In genomic region chr11:90392692-90393091, GRCh38 we compare ENCODE assay signal across 17 cellular contexts.
"Had no signal": no experiment of that assay in that cellular context is flagged by ENCODE, and none has a peak within 500 bp of the region (broad histone marks: within the 10 kb centered on the region; RNA-seq: fewer than 3 reads in every experiment).

No MANE protein-coding gene starts in this region.

- H3K27ac Mint-ChIP-seq: activated naive CD8-positive, alpha-beta T cell treated with anti-CD3 and anti-CD28 coated beads, Interleukin-2, amount 10 ng/mL, durations not matched to agents 7 days and 5 days; dendritic cell treated with granulocyte-macrophage colony-stimulating factor and Interleukin-4, amounts not matched to agents 40 ng/mL and 50 ng/mL, for 4 days; naive B cell; stimulated activated naive CD8-positive, alpha-beta T cell treated with anti-CD3 and anti-CD28 coated beads, Interleukin-15, amount 100 ng/mL, for 72 hours; T-helper 2 cell treated with Interferon-gamma antibody and Interleukin-4, amounts not matched to agents 5 μg/mL and 100 μg/mL, for 36 hours had no signal

- H3K4me1 Mint-ChIP-seq: activated naive CD8-positive, alpha-beta T cell treated with anti-CD3 and anti-CD28 coated beads, Interleukin-2, amount 10 ng/mL, durations not matched to agents 7 days and 5 days; naive B cell; stimulated activated naive CD8-positive, alpha-beta T cell treated with anti-CD3 and anti-CD28 coated beads, Interleukin-15, amount 100 ng/mL, for 72 hours had no signal

- H3K4me3 Mint-ChIP-seq: activated naive CD8-positive, alpha-beta T cell treated with anti-CD3 and anti-CD28 coated beads, Interleukin-2, amount 10 ng/mL, durations not matched to agents 7 days and 5 days; dendritic cell treated with granulocyte-macrophage colony-stimulating factor and Interleukin-4, amounts not matched to agents 40 ng/mL and 50 ng/mL, for 4 days; naive B cell; stimulated activated naive CD8-positive, alpha-beta T cell treated with anti-CD3 and anti-CD28 coated beads, Interleukin-15, amount 100 ng/mL, for 72 hours; T-helper 2 cell treated with Interferon-gamma antibody and Interleukin-4, amounts not matched to agents 5 μg/mL and 100 μg/mL, for 36 hours had no signal

- H3K9me3 ChIP-seq: gastroesophageal sphincter, pancreas, sigmoid colon, spleen had no signal

- H3K4me3 ChIP-seq: gastroesophageal sphincter, pancreas, sigmoid colon, spleen had no signal

- H3K27ac ChIP-seq: gastroesophageal sphincter, pancreas, sigmoid colon, spleen had no signal

- H3K27me3 ChIP-seq: gastroesophageal sphincter, sigmoid colon, spleen had no signal

- H3K27me3 Mint-ChIP-seq: activated naive CD8-positive, alpha-beta T cell treated with anti-CD3 and anti-CD28 coated beads, Interleukin-2, amount 10 ng/mL, durations not matched to agents 7 days and 5 days; dendritic cell treated with granulocyte-macrophage colony-stimulating factor and Interleukin-4, amounts not matched to agents 40 ng/mL and 50 ng/mL, for 4 days; naive B cell; stimulated activated naive CD8-positive, alpha-beta T cell treated with anti-CD3 and anti-CD28 coated beads, Interleukin-15, amount 100 ng/mL, for 72 hours had no signal

- DNase-seq: activated CD4-positive, alpha-beta T cell treated with anti-CD3 and anti-CD28 coated beads, Interleukin-2, amount 50 U/mL, for 4 hours; activated CD4-positive, CD25-positive, alpha-beta regulatory T cell treated with anti-CD3 and anti-CD28 coated beads, Interleukin-2, amount 50 U/mL, for 72 hours; activated naive CD4-positive, alpha-beta T cell; activated naive CD8-positive, alpha-beta T cell treated with anti-CD3 and anti-CD28 coated beads, Interleukin-2, amount 10 ng/mL, durations not matched to agents 7 days and 5 days; activated T-cell treated with anti-CD3 and anti-CD28 coated beads for 4 hours; cerebellar nuclear complex; effector memory CD4-positive, alpha-beta T cell; erythroblast; hippocampal formation; naive B cell; pancreas; sigmoid colon; spleen; stimulated activated naive CD8-positive, alpha-beta T cell treated with anti-CD3 and anti-CD28 coated beads, Interleukin-15, amount 100 ng/mL, for 72 hours had no signal

- H3K9me3 Mint-ChIP-seq: stimulated activated naive CD8-positive, alpha-beta T cell treated with anti-CD3 and anti-CD28 coated beads, Interleukin-15, amount 100 ng/mL, for 72 hours; T-helper 2 cell treated with Interferon-gamma antibody and Interleukin-4, amounts not matched to agents 5 μg/mL and 100 μg/mL, for 36 hours had no signal

- H3K36me3 Mint-ChIP-seq: activated naive CD8-positive, alpha-beta T cell treated with anti-CD3 and anti-CD28 coated beads, Interleukin-2, amount 10 ng/mL, durations not matched to agents 7 days and 5 days; naive B cell had no signal

- H3K36me3 ChIP-seq: gastroesophageal sphincter, pancreas, sigmoid colon, spleen had no signal

- H3K4me1 ChIP-seq: gastroesophageal sphincter, pancreas, sigmoid colon, spleen had no signal
